ENCODE assay signal across 1 cellular context in the genomic region with DNA sequence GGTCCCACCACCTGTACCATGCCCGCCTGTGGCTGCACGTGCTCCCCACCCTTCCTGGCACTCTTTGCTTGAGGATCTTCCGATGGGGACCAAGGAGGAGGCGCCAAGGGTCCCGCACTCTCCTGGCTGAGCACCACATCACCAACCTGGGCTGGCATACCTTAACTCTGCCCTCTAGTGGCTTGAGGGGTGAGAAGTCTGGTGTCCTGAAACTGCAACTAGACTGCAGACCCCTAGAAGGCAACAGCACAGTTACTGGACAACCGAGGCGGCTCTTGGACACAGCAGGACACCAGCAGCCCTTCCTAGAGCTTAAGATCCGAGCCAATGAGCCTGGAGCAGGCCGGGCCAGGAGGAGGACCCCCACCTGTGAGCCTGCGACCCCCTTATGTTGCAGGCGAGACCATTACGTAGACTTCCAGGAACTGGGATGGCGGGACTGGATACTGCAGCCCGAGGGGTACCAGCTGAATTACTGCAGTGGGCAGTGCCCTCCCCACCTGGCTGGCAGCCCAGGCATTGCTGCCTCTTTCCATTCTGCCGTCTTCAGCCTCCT.
TF ChIP-seq lines count a peak whose summit lies in the region.

No MANE protein-coding gene starts in this region.

TF ChIP-seq in HepG2, 621 proteins besides CTCF, POLR2A, EP300 and RAD21 (continued from another document and continues in another):
- TF ChIP-seq, protein P1, sequence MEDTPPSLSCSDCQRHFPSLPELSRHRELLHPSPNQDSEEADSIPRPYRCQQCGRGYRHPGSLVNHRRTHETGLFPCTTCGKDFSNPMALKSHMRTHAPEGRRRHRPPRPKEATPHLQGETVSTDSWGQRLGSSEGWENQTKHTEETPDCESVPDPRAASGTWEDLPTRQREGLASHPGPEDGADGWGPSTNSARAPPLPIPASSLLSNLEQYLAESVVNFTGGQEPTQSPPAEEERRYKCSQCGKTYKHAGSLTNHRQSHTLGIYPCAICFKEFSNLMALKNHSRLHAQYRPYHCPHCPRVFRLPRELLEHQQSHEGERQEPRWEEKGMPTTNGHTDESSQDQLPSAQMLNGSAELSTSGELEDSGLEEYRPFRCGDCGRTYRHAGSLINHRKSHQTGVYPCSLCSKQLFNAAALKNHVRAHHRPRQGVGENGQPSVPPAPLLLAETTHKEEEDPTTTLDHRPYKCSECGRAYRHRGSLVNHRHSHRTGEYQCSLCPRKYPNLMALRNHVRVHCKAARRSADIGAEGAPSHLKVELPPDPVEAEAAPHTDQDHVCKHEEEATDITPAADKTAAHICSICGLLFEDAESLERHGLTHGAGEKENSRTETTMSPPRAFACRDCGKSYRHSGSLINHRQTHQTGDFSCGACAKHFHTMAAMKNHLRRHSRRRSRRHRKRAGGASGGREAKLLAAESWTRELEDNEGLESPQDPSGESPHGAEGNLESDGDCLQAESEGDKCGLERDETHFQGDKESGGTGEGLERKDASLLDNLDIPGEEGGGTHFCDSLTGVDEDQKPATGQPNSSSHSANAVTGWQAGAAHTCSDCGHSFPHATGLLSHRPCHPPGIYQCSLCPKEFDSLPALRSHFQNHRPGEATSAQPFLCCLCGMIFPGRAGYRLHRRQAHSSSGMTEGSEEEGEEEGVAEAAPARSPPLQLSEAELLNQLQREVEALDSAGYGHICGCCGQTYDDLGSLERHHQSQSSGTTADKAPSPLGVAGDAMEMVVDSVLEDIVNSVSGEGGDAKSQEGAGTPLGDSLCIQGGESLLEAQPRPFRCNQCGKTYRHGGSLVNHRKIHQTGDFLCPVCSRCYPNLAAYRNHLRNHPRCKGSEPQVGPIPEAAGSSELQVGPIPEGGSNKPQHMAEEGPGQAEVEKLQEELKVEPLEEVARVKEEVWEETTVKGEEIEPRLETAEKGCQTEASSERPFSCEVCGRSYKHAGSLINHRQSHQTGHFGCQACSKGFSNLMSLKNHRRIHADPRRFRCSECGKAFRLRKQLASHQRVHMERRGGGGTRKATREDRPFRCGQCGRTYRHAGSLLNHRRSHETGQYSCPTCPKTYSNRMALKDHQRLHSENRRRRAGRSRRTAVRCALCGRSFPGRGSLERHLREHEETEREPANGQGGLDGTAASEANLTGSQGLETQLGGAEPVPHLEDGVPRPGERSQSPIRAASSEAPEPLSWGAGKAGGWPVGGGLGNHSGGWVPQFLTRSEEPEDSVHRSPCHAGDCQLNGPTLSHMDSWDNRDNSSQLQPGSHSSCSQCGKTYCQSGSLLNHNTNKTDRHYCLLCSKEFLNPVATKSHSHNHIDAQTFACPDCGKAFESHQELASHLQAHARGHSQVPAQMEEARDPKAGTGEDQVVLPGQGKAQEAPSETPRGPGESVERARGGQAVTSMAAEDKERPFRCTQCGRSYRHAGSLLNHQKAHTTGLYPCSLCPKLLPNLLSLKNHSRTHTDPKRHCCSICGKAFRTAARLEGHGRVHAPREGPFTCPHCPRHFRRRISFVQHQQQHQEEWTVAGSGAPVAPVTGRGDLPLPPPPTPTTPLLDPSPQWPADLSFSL (CRISPR knock-in tag; IDR thresholded peaks at IDR 0.05), result no peak
- TF ChIP-seq, protein P2, sequence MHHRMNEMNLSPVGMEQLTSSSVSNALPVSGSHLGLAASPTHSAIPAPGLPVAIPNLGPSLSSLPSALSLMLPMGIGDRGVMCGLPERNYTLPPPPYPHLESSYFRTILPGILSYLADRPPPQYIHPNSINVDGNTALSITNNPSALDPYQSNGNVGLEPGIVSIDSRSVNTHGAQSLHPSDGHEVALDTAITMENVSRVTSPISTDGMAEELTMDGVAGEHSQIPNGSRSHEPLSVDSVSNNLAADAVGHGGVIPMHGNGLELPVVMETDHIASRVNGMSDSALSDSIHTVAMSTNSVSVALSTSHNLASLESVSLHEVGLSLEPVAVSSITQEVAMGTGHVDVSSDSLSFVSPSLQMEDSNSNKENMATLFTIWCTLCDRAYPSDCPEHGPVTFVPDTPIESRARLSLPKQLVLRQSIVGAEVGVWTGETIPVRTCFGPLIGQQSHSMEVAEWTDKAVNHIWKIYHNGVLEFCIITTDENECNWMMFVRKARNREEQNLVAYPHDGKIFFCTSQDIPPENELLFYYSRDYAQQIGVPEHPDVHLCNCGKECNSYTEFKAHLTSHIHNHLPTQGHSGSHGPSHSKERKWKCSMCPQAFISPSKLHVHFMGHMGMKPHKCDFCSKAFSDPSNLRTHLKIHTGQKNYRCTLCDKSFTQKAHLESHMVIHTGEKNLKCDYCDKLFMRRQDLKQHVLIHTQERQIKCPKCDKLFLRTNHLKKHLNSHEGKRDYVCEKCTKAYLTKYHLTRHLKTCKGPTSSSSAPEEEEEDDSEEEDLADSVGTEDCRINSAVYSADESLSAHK (CRISPR knock-in tag; IDR thresholded peaks at IDR 0.05; ENCODE audit: borderline replicate concordance), result no peak
- no peak for TF ChIP-seq FLYWCH1 (CRISPR knock-in tag; IDR thresholded peaks at IDR 0.05)
- TF ChIP-seq ZNF460 (CRISPR knock-in tag; IDR thresholded peaks at IDR 0.05; ENCODE audit: borderline replicate concordance), result no peak
- no peak for TF ChIP-seq ZSCAN22 (CRISPR knock-in tag; IDR thresholded peaks at IDR 0.05)
- TF ChIP-seq, protein P3, sequence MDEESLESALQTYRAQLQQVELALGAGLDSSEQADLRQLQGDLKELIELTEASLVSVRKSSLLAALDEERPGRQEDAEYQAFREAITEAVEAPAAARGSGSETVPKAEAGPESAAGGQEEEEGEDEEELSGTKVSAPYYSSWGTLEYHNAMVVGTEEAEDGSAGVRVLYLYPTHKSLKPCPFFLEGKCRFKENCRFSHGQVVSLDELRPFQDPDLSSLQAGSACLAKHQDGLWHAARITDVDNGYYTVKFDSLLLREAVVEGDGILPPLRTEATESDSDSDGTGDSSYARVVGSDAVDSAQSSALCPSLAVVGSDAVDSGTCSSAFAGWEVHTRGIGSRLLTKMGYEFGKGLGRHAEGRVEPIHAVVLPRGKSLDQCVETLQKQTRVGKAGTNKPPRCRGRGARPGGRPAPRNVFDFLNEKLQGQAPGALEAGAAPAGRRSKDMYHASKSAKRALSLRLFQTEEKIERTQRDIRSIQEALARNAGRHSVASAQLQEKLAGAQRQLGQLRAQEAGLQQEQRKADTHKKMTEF (CRISPR knock-in tag; IDR thresholded peaks at IDR 0.05), result no peak
- TF ChIP-seq MBNL3 (CRISPR knock-in tag; conservative IDR thresholded peaks at IDR 0.05), result no peak
- TF ChIP-seq, protein P4, sequence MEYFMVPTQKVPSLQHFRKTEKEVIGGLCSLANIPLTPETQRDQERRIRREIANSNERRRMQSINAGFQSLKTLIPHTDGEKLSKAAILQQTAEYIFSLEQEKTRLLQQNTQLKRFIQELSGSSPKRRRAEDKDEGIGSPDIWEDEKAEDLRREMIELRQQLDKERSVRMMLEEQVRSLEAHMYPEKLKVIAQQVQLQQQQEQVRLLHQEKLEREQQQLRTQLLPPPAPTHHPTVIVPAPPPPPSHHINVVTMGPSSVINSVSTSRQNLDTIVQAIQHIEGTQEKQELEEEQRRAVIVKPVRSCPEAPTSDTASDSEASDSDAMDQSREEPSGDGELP (IDR thresholded peaks at IDR 0.05; ENCODE audit: borderline replicate concordance, low read depth), result no peak
- TF ChIP-seq ZNF484 (CRISPR knock-in tag; IDR thresholded peaks at IDR 0.05; ENCODE audit: borderline replicate concordance, low read depth), result no peak
- no peak for TF ChIP-seq ZNF749 (CRISPR knock-in tag; IDR thresholded peaks at IDR 0.05; ENCODE audit: borderline replicate concordance)
- TF ChIP-seq ELF4 (CRISPR knock-in tag; IDR thresholded peaks at IDR 0.05; ENCODE audit: borderline replicate concordance), result no peak
- TF ChIP-seq ZNF44 (CRISPR knock-in tag; IDR thresholded peaks at IDR 0.05), result no peak
- TF ChIP-seq U2AF2 (IDR thresholded peaks at IDR 0.05; ENCODE audit: low read depth, low read length), result no peak
- TF ChIP-seq PBX3 (CRISPR knock-in tag; IDR thresholded peaks at IDR 0.05; ENCODE audit: borderline replicate concordance), result no peak
- no peak for TF ChIP-seq NFRKB (IDR thresholded peaks at IDR 0.05)
- no peak for TF ChIP-seq ZNF616 (CRISPR knock-in tag; IDR thresholded peaks at IDR 0.05; ENCODE audit: low read depth)
- peak; percentile 35; the same call in 1 of the 2 replicates for TF ChIP-seq ZMYM4 (CRISPR knock-in tag; IDR thresholded peaks at IDR 0.05)
- TF ChIP-seq ZNF557 (CRISPR knock-in tag; IDR thresholded peaks at IDR 0.05), result no peak
- TF ChIP-seq SAP130 (CRISPR knock-in tag; IDR thresholded peaks at IDR 0.05; ENCODE audit: low read depth), result peak; percentile 80
- TF ChIP-seq, protein P5, sequence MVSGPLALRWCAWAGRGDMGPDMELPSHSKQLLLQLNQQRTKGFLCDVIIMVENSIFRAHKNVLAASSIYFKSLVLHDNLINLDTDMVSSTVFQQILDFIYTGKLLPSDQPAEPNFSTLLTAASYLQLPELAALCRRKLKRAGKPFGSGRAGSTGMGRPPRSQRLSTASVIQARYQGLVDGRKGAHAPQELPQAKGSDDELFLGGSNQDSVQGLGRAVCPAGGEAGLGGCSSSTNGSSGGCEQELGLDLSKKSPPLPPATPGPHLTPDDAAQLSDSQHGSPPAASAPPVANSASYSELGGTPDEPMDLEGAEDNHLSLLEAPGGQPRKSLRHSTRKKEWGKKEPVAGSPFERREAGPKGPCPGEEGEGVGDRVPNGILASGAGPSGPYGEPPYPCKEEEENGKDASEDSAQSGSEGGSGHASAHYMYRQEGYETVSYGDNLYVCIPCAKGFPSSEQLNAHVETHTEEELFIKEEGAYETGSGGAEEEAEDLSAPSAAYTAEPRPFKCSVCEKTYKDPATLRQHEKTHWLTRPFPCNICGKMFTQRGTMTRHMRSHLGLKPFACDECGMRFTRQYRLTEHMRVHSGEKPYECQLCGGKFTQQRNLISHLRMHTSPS (CRISPR knock-in tag; IDR thresholded peaks at IDR 0.05; ENCODE audit: low read depth), result no peak
- no peak for TF ChIP-seq MATR3 (CRISPR knock-in tag; IDR thresholded peaks at IDR 0.05)
- TF ChIP-seq, protein P6, sequence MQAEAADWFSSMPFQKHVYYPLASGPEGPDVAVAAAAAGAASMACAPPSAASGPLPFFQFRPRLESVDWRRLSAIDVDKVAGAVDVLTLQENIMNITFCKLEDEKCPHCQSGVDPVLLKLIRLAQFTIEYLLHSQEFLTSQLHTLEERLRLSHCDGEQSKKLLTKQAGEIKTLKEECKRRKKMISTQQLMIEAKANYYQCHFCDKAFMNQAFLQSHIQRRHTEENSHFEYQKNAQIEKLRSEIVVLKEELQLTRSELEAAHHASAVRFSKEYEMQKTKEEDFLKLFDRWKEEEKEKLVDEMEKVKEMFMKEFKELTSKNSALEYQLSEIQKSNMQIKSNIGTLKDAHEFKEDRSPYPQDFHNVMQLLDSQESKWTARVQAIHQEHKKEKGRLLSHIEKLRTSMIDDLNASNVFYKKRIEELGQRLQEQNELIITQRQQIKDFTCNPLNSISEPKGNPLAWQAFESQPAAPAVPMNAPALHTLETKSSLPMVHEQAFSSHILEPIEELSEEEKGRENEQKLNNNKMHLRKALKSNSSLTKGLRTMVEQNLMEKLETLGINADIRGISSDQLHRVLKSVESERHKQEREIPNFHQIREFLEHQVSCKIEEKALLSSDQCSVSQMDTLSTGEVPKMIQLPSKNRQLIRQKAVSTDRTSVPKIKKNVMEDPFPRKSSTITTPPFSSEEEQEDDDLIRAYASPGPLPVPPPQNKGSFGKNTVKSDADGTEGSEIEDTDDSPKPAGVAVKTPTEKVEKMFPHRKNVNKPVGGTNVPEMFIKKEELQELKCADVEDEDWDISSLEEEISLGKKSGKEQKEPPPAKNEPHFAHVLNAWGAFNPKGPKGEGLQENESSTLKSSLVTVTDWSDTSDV (CRISPR knock-in tag; IDR thresholded peaks at IDR 0.05), result no peak
- TF ChIP-seq, protein P7, sequence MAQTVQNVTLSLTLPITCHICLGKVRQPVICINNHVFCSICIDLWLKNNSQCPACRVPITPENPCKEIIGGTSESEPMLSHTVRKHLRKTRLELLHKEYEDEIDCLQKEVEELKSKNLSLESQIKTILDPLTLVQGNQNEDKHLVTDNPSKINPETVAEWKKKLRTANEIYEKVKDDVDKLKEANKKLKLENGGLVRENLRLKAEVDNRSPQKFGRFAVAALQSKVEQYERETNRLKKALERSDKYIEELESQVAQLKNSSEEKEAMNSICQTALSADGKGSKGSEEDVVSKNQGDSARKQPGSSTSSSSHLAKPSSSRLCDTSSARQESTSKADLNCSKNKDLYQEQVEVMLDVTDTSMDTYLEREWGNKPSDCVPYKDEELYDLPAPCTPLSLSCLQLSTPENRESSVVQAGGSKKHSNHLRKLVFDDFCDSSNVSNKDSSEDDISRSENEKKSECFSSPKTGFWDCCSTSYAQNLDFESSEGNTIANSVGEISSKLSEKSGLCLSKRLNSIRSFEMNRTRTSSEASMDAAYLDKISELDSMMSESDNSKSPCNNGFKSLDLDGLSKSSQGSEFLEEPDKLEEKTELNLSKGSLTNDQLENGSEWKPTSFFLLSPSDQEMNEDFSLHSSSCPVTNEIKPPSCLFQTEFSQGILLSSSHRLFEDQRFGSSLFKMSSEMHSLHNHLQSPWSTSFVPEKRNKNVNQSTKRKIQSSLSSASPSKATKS (CRISPR knock-in tag; IDR thresholded peaks at IDR 0.05), result no peak
- TF ChIP-seq ZSCAN5A (CRISPR knock-in tag; IDR thresholded peaks at IDR 0.05; ENCODE audit: borderline replicate concordance), result no peak
- TF ChIP-seq ZNF234 (CRISPR knock-in tag; conservative IDR thresholded peaks at IDR 0.05), result no peak
- TF ChIP-seq ZBTB38 (CRISPR knock-in tag; IDR thresholded peaks at IDR 0.05), result 0 out of 2 replicates have a peak, but pooled peaks have one; percentile 4
- no peak for TF ChIP-seq NR2C2 (CRISPR knock-in tag; IDR thresholded peaks at IDR 0.05; ENCODE audit: borderline replicate concordance)
- no peak for TF ChIP-seq KDM5A (IDR thresholded peaks at IDR 0.05; ENCODE audit: borderline replicate concordance, low read length)
- TF ChIP-seq SCMH1 (CRISPR knock-in tag; IDR thresholded peaks at IDR 0.05; ENCODE audit: borderline replicate concordance), result no peak
- TF ChIP-seq ZNF430 (CRISPR knock-in tag; IDR thresholded peaks at IDR 0.05), result no peak
